22 cellular contexts compared by ENCODE assay signal in the genomic region with DNA sequence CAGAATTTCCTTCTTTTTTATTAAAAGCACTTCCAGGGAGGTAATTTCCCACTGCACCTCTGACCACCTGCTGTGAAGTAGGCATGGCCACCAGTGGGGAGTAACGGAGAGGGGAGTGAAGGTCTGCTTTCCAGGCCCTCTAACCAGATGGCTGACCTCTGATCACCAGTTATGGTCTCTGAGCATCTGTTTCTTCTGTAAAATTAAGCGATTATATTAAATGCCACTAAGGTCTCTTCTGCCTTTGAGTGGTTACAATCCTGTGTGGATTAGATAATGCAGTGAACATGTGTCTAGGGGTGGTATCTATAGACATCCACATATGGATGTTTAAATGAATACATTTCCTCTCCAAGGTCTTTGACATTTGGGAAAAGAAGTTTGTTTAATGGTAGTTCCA.
"Had no signal": no experiment of that assay in that cellular context is flagged by ENCODE, and none has a peak within 500 bp of the region (broad histone marks: within the 10 kb centered on the region; RNA-seq: fewer than 3 reads in every experiment).

No MANE protein-coding gene starts in this region.

- ATAC-seq: left ventricle myocardium superior; lower lobe of right lung; naive thymus-derived CD8-positive, alpha-beta T cell; psoas muscle; right cardiac atrium; stimulated activated memory B cell treated with anti-CD40 and anti-IgM and Interleukin-4, amounts not matched to agents 10 μg/mL and 1 μg/mL and 100 μg/mL, for 72 hours; stimulated activated naive CD8-positive, alpha-beta T cell treated with anti-CD3 and anti-CD28 coated beads, Interleukin-15, Interleukin-2, amounts not matched to agents 100 U/mL and 50 U/mL, for 24 hours had no signal

- H3K36me3 Mint-ChIP-seq: naive thymus-derived CD8-positive, alpha-beta T cell; stimulated activated memory B cell treated with anti-CD40 and anti-IgM and Interleukin-4, amounts not matched to agents 10 μg/mL and 1 μg/mL and 100 μg/mL, for 72 hours; type B pancreatic cell had no signal

- H3K9me3 ChIP-seq: esophagus squamous epithelium, lower lobe of right lung, ovary, psoas muscle, sigmoid colon, testis, tibial artery had no signal

- H3K36me3 ChIP-seq: esophagus squamous epithelium, lower lobe of right lung, ovary, sigmoid colon, tibial artery had no signal

- H3K27me3 ChIP-seq: esophagus squamous epithelium, ovary, sigmoid colon, testis had no signal

- H3K4me3 Mint-ChIP-seq: naive thymus-derived CD8-positive, alpha-beta T cell; stimulated activated memory B cell treated with anti-CD40 and anti-IgM and Interleukin-4, amounts not matched to agents 10 μg/mL and 1 μg/mL and 100 μg/mL, for 72 hours; type B pancreatic cell had no signal

- H3K27ac ChIP-seq: coronary artery, esophagus squamous epithelium, lower lobe of right lung, ovary, psoas muscle, sigmoid colon, testis, tibial artery had no signal

- H3K27ac Mint-ChIP-seq: stimulated activated memory B cell treated with anti-CD40 and anti-IgM and Interleukin-4, amounts not matched to agents 10 μg/mL and 1 μg/mL and 100 μg/mL, for 72 hours; type B pancreatic cell had no signal

- H3K4me1 ChIP-seq: esophagus squamous epithelium, lower lobe of right lung, psoas muscle, sigmoid colon, testis, tibial artery had no signal

- DNase-seq: dermis blood vessel endothelial cell; effector memory CD4-positive, alpha-beta T cell; erythroblast; esophagus squamous epithelium; head of caudate nucleus; left ventricle myocardium superior; lower lobe of right lung; naive thymus-derived CD8-positive, alpha-beta T cell; occipital lobe; ovary; posterior cingulate gyrus; psoas muscle; right cardiac atrium; sigmoid colon; stimulated activated CD4-positive, alpha-beta T cell treated with anti-CD3 and anti-CD28 coated beads, Interleukin-4, amount 100 ng/mL, for 4 hours; stimulated activated naive CD8-positive, alpha-beta T cell treated with anti-CD3 and anti-CD28 coated beads, Interleukin-15, Interleukin-2, amounts not matched to agents 100 U/mL and 50 U/mL, for 24 hours; substantia nigra; testis; tibial artery had no signal

- H3K4me3 ChIP-seq: coronary artery, esophagus squamous epithelium, lower lobe of right lung, ovary, psoas muscle, sigmoid colon, testis, tibial artery had no signal

- H3K4me1 Mint-ChIP-seq: naive thymus-derived CD8-positive, alpha-beta T cell had no signal

- H3K9me3 Mint-ChIP-seq: naive thymus-derived CD8-positive, alpha-beta T cell; type B pancreatic cell had no signal
